ENCODE assay signal across 9 cellular contexts in genomic region chr19:55703790-55704215, GRCh38. TPM values are rescaled to one million over a fixed set of nuclear protein-coding genes. Genes with fewer than 3 reads are reported as not detected.
DNase-seq lines count a peak whose midpoint lies in the region; TF ChIP-seq lines count a peak whose summit lies in the region.
"Had no signal": no experiment of that assay in that cellular context is flagged by ENCODE, and none has a peak within 500 bp of the region (broad histone marks: within the 10 kb centered on the region; RNA-seq: fewer than 3 reads in every experiment).

No MANE protein-coding gene starts in this region.

- intact Hi-C loops in mammary epithelial cell (cut with micrococcal nuclease) = no loop called here

- CTCF ChIA-PET in mammary epithelial cell (lab: Charles Lee; ENCODE audit: low non-redundant PET) = no interaction called here

- H3K4me2 ChIP-seq in DOHH2 (ENCODE audit: low read length) (no peak overlapping the region), SU-DHL-6 (ENCODE audit: low read depth, low read length, poor library complexity, severe bottlenecking) (no peak overlapping the region), mammary epithelial cell (ENCODE audit: insufficient read depth, low read depth, low read length) (no peak overlapping the region)

- H3K79me2 ChIP-seq in DOHH2 (ENCODE audit: control insufficient read depth, low read length) (no peaks in the 10 kb centered on the region), SU-DHL-6 (ENCODE audit: insufficient read depth, low read length) (no peaks in the 10 kb centered on the region), mammary epithelial cell (ENCODE audit: insufficient read depth, low read length) (no peaks in the 10 kb centered on the region)

- H3K9me3 ChIP-seq in DOHH2 (ENCODE audit: control insufficient read depth, insufficient read depth, low read length) (no peaks in the 10 kb centered on the region), SU-DHL-6 (ENCODE audit: insufficient read depth, low read length) (no peaks in the 10 kb centered on the region), mammary epithelial cell (replicated peaks; ENCODE audit: insufficient read depth, low read length) (no peaks in the 10 kb centered on the region), liver (ENCODE audit: control insufficient read depth in 4 of 4, low read length in 3 of 4) (no peaks in the 10 kb centered on the region)

- H3K9ac ChIP-seq in SU-DHL-6 (ENCODE audit: low read length) (no peak overlapping the region), mammary epithelial cell (ENCODE audit: insufficient read depth, low read length) (no peak overlapping the region), liver (ENCODE audit: low read depth in 1 of 2, low read length in 2 of 2) (no peak overlapping the region)

- 60% methylated on average over 22 of the region's 38 CpGs for WGBS in mammary epithelial cell (ENCODE audit: low coverage, missing lambda C conversion rate)
- WGBS in liver = 62% methylated on average over 38 of the region's 38 CpGs

- in situ Hi-C loops in mammary epithelial cell (cut with MboI; ENCODE audit: low sequenced_read_pairs in 2 of 2) = no loop called here

- no peak overlapping the region for H3K27ac ChIP-seq in DOHH2 (ENCODE audit: low read depth, low read length)
- no peak overlapping the region for H3K27ac ChIP-seq in SU-DHL-6 (ENCODE audit: low read depth, low read length)
- H3K27ac ChIP-seq in mammary epithelial cell (ENCODE audit: insufficient read depth, low read depth, low read length) = no peak overlapping the region
- H3K27ac ChIP-seq in liver (ENCODE audit: low read depth in 1 of 2, low read length in 2 of 2) = no peak overlapping the region

- no TSS peak for BruUV-seq in mammary epithelial cell (replicated peaks; lab: Mats Ljungman, UMichigan)

- peak; percentile 71 for TF ChIP-seq CTCF in DOHH2 (IDR thresholded peaks at IDR 0.05; ENCODE audit: low read depth, low read length, poor library complexity, severe bottlenecking)
- peak; percentile 55 for TF ChIP-seq CTCF in SU-DHL-6 (IDR thresholded peaks at IDR 0.05; ENCODE audit: insufficient read depth, low read length, poor library complexity, severe bottlenecking)
- TF ChIP-seq CTCF in mammary epithelial cell (conservative IDR thresholded peaks at IDR 0.05 in 1 of 2, IDR thresholded peaks at IDR 0.05 in 1 of 2; ENCODE audit: extremely low read depth in 1 of 2, insufficient read depth in 1 of 2, low read depth in 1 of 2, low read length in 2 of 2) = peak; percentile 61 to 76
- peak; percentile 70 for TF ChIP-seq CTCF in liver (IDR thresholded peaks at IDR 0.05; ENCODE audit: low read depth, low read length, missing input control)

- H3K9me2 ChIP-seq in DOHH2 (replicated peaks; ENCODE audit: control insufficient read depth, low read length) (no peaks in the 10 kb centered on the region), SU-DHL-6 (replicated peaks; ENCODE audit: insufficient read depth, low read length) (no peaks in the 10 kb centered on the region)

- DNase-seq in mammary epithelial cell = no peak
- peak; percentile 5 to 22 for DNase-seq in stimulated activated CD8-positive, alpha-beta memory T cell treated with anti-CD3 and anti-CD28 coated beads, Interleukin-2, amount 100 ng/mL, for 1 hour (ENCODE audit: low read depth in 2 of 2)
- DNase-seq in NCI-H1105 treated with DMSO at 0.1 percent for 48 hours (lab: John Stamatoyannopoulos, UW) = no peak
- no peak for DNase-seq in NK-92 (lab: John Stamatoyannopoulos, UW; ENCODE audit: unreplicated experiment)
- DNase-seq in NCI-H526 treated with DMSO at 0.1 percent for 48 hours (lab: John Stamatoyannopoulos, UW) = no peak

- H3K4me3 ChIP-seq in DOHH2 (ENCODE audit: low read length) = no peak overlapping the region
- no peak overlapping the region for H3K4me3 ChIP-seq in SU-DHL-6 (ENCODE audit: insufficient read depth, low read length, poor library complexity, severe bottlenecking)
- H3K4me3 ChIP-seq in mammary epithelial cell (replicated peaks in 1 of 3; ENCODE audit: insufficient read depth in 1 of 3, low read depth in 2 of 3, low read length in 3 of 3) = no peak overlapping the region
- no peak overlapping the region for H3K4me3 ChIP-seq in liver (ENCODE audit: low read depth in 1 of 3, low read length in 3 of 3)

- H3K4me1 ChIP-seq in DOHH2 (ENCODE audit: control insufficient read depth, low read length) (no peaks in the 10 kb centered on the region), mammary epithelial cell (ENCODE audit: insufficient read depth, low read length) (no peaks in the 10 kb centered on the region), liver (ENCODE audit: control insufficient read depth in 4 of 4, insufficient read depth in 4 of 4, low read length in 3 of 4) (no peaks in the 10 kb centered on the region)

- dilution Hi-C loops in mammary epithelial cell (cut with HindIII; ENCODE audit: low sequenced_read_pairs) = no loop called here

- H3F3A ChIP-seq in DOHH2 (ENCODE audit: control insufficient read depth, insufficient read depth) (peaks cover 2% of the 10 kb centered on the region; the same call in 1 of the 2 replicates), SU-DHL-6 (ENCODE audit: insufficient read depth) (no peaks in the 10 kb centered on the region)

- no peak overlapping the region for H2AFZ ChIP-seq in SU-DHL-6 (ENCODE audit: low read depth, low read length, severe bottlenecking)
- no peak overlapping the region for H2AFZ ChIP-seq in mammary epithelial cell (ENCODE audit: low read depth, low read length)

- H3K36me3 ChIP-seq in DOHH2 (ENCODE audit: control insufficient read depth, low read length) (peaks cover 33% of the 10 kb centered on the region), SU-DHL-6 (ENCODE audit: low read length) (no peaks in the 10 kb centered on the region), mammary epithelial cell (ENCODE audit: insufficient read depth, low read length) (peaks cover 4% of the 10 kb centered on the region), liver (ENCODE audit: control insufficient read depth in 4 of 4, insufficient read depth in 3 of 4, low read depth in 1 of 4, low read length in 3 of 4) (peaks cover 0 to 15% (median 2%) of the 10 kb centered on the region in 4 donors)

- no peaks in the 10 kb centered on the region for H3K27me3 ChIP-seq in DOHH2 (ENCODE audit: control insufficient read depth, low read length)
- no peaks in the 10 kb centered on the region for H3K27me3 ChIP-seq in SU-DHL-6 (ENCODE audit: low read length)
- no peaks in the 10 kb centered on the region for H3K27me3 ChIP-seq in mammary epithelial cell (ENCODE audit: insufficient read depth, low read length)
- H3K27me3 ChIP-seq in liver (ENCODE audit: control insufficient read depth in 4 of 4, insufficient read depth in 4 of 4, low read length in 3 of 4) = no peaks in the 10 kb centered on the region

- TF ChIP-seq RAD21 in liver (IDR thresholded peaks at IDR 0.05) = peak; percentile 63 to 73

- H4K20me1 ChIP-seq in DOHH2 (ENCODE audit: control insufficient read depth, insufficient read depth, low read depth, low read length) (no peaks in the 10 kb centered on the region), SU-DHL-6 (ENCODE audit: low read depth, low read length) (no peaks in the 10 kb centered on the region), mammary epithelial cell (ENCODE audit: insufficient read depth, low read length) (no peaks in the 10 kb centered on the region)

TF ChIP-seq in liver, 16 proteins besides CTCF, POLR2A, EP300 and RAD21 (continues in another document):
- TF ChIP-seq HNF4G (IDR thresholded peaks at IDR 0.05) = no peak
- no peak for TF ChIP-seq EGR1 (IDR thresholded peaks at IDR 0.05; ENCODE audit: low read depth in 2 of 2)
- no peak for TF ChIP-seq REST (IDR thresholded peaks at IDR 0.05)
- no peak for TF ChIP-seq MAX (IDR thresholded peaks at IDR 0.05)
- no peak for TF ChIP-seq GABPA (IDR thresholded peaks at IDR 0.05 in 1 of 2, conservative IDR thresholded peaks at IDR 0.05 in 1 of 2)

RNA-seq across cellular contexts. Expression of gene EPN1, which starts 28.8 kb away (rescaled TPM):
- total RNA-seq in mammary epithelial cell (100 to 1,000 TPM in 1 of 2 donors, 10 to 100 TPM in 1; 47.0 to 135 TPM), liver (100 to 1,000 TPM in 1 of 2 donors, 10 to 100 TPM in 1; 49.0 to 107 TPM)
- polyA plus RNA-seq in mammary epithelial cell (83.2 TPM), liver (100 to 1,000 TPM in 1 of 2 donors, 10 to 100 TPM in 1; 18.6 to 117 TPM)
- 19.4 TPM for polyA minus RNA-seq in mammary epithelial cell

RNA-seq across cellular contexts. Expression of gene NLRP9, which starts 34.4 kb away (rescaled TPM):
- total RNA-seq in mammary epithelial cell (not detected), liver (not detected)
- polyA plus RNA-seq in mammary epithelial cell (not detected), liver (not detected)
- not detected for polyA minus RNA-seq in mammary epithelial cell
- total RNA-seq: frontal cortex had no signal

RNA-seq across cellular contexts. Expression of gene U2AF2, which starts 49.0 kb away (rescaled TPM):
- total RNA-seq in mammary epithelial cell (100 to 1,000 TPM in 1 of 2 donors, 10 to 100 TPM in 1; 71.3 to 219 TPM), liver (10 to 100 TPM; 49.4 to 66.6 TPM)
- polyA plus RNA-seq in mammary epithelial cell (92.2 TPM), liver (10 to 100 TPM in 1 of 2 donors, 1 to 10 TPM in 1; 8.6 to 53.1 TPM)
- 122 TPM for polyA minus RNA-seq in mammary epithelial cell

RNA-seq across cellular contexts. Expression of gene RFPL4A, which starts 55.1 kb away (rescaled TPM):
- not detected for total RNA-seq in mammary epithelial cell
- polyA plus RNA-seq in mammary epithelial cell = not detected
- polyA minus RNA-seq in mammary epithelial cell = not detected
- not detected for total RNA-seq in liver
- polyA plus RNA-seq in liver = under 1 TPM; 0.12 to 0.82 TPM
- total RNA-seq: frontal cortex had no signal

RNA-seq across cellular contexts. Expression of gene CCDC106, which starts 55.8 kb away (rescaled TPM):
- total RNA-seq in mammary epithelial cell (1 to 10 TPM; 5.5 to 7.0 TPM), liver (1 to 10 TPM; 3.6 to 5.6 TPM)
- polyA plus RNA-seq in mammary epithelial cell (2.0 TPM), liver (10 to 100 TPM in 1 of 2 donors, 1 to 10 TPM in 1; 6.1 to 13.5 TPM)
- 0.31 TPM for polyA minus RNA-seq in mammary epithelial cell

Comparison
In these comparisons a context has a peak if more than half of its experiments do, and no peak if none do; other contexts are left out.
1. DNase-seq: peak in stimulated activated CD8-positive, alpha-beta memory T cell treated with anti-CD3 and anti-CD28 coated beads, Interleukin-2, amount 100 ng/mL, for 1 hour (2 of 2); none in mammary epithelial cell (single experiment), NCI-H1105 treated with DMSO at 0.1 percent for 48 hours (single experiment), NK-92 (single experiment) and NCI-H526 treated with DMSO at 0.1 percent for 48 hours (single experiment).
2. Peak in every context shown above with its lines, with median percentiles within 50 percentile points of each other: CTCF ChIP-seq.